ENCODE assay signal across 1 cellular context in the genomic region with DNA sequence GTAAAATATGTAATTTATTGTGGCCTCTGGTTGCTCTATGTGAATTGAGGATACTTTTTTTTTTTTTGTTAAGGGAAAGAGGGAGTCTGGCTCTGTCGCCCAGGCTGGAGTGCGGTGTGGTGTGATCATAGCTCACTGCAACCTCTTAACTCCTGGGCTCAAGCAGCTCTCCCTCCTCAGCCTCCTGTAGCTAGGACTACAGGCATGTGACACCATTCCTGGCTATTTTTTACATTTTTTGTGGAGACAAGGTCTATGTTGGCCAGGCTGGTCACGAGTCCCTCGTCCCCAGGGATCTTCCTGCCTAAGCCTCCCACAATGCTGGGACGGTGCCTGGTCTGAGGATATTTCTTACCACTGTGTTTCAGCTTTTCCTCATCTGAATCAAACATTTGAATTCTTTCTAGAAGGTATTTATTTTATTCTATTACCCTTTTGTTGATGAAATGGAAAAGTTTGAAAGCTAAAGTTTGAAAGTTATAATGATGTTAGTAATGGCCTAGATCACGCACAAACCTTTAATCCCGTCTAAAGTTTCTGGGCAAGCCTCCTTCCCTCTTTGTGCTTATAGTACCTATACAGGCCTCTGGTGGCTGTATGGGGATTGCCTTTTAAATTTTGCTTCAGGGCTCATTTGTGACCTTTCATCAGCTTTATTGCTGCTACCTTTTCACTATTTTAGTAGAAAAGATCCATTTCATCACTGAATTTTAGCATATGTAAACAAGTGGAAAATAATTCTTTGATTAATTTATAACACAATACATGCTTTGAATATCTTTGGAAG.
TF ChIP-seq lines count a peak whose summit lies in the region.

No MANE protein-coding gene starts in this region.

TF ChIP-seq in IMR-90, 13 proteins besides CTCF, POLR2A, EP300 and RAD21:
- TF ChIP-seq, protein P1, sequence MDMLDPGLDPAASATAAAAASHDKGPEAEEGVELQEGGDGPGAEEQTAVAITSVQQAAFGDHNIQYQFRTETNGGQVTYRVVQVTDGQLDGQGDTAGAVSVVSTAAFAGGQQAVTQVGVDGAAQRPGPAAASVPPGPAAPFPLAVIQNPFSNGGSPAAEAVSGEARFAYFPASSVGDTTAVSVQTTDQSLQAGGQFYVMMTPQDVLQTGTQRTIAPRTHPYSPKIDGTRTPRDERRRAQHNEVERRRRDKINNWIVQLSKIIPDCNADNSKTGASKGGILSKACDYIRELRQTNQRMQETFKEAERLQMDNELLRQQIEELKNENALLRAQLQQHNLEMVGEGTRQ (IDR thresholded peaks at IDR 0.05; ENCODE audit: low read depth, low read length) = peak; percentile 68
- no peak for TF ChIP-seq ELK1 (IDR thresholded peaks at IDR 0.05; ENCODE audit: borderline replicate concordance, low read depth, low read length)
